Comparison of ENCODE assay signal across 26 cellular contexts in genomic region chr7:46927131-46927810, GRCh38.
"Had no signal": no experiment of that assay in that cellular context is flagged by ENCODE, and none has a peak within 500 bp of the region (broad histone marks: within the 10 kb centered on the region; RNA-seq: fewer than 3 reads in every experiment).

No MANE protein-coding gene starts in this region.

- DNase-seq: activated CD4-positive, alpha-beta memory T cell treated with anti-CD3 and anti-CD28 coated beads, Interleukin-2, amount 10 ng/mL, durations not matched to agents 7 days and 5 days; activated CD4-positive, alpha-beta T cell treated with anti-CD3 and anti-CD28 coated beads, Interleukin-2, amount 10 ng/mL, durations not matched to agents 7 days and 5 days; activated naive CD8-positive, alpha-beta T cell treated with anti-CD3 and anti-CD28 coated beads, Interleukin-2, amount 50 U/mL, for 24 hours; activated T-cell treated with anti-CD3 and anti-CD28 coated beads, Interleukin-2, amount 50 U/mL, for 4 hours; amygdala; dermis blood vessel endothelial cell; effector CD4-positive, alpha-beta T cell; esophagus squamous epithelium; foreskin melanocyte; heart right ventricle; naive thymus-derived CD4-positive, alpha-beta T cell; ovary; right lobe of liver; stimulated activated CD4-positive, alpha-beta T cell treated with anti-CD3 and anti-CD28 coated beads, Interleukin-2, amount 100 ng/mL, for 48 hours; stimulated activated naive CD8-positive, alpha-beta T cell treated with anti-CD3 and anti-CD28 coated beads, Interleukin-15, Interleukin-2, amounts not matched to agents 100 U/mL and 50 U/mL, for 24 hours; T1000; upper lobe of left lung; WERI-Rb-1 had no signal

- H3K4me1 Mint-ChIP-seq: activated CD4-positive, alpha-beta memory T cell treated with anti-CD3 and anti-CD28 coated beads, Interleukin-2, amount 10 ng/mL, durations not matched to agents 7 days and 5 days; activated CD4-positive, alpha-beta T cell treated with anti-CD3 and anti-CD28 coated beads, Interleukin-2, amount 10 ng/mL, durations not matched to agents 7 days and 5 days; activated naive CD4-positive, alpha-beta T cell treated with anti-CD3 and anti-CD28 coated beads, Interleukin-2, amount 50 U/mL, for 24 hours; activated naive CD8-positive, alpha-beta T cell treated with anti-CD3 and anti-CD28 coated beads, Interleukin-2, amount 50 U/mL, for 24 hours; naive thymus-derived CD4-positive, alpha-beta T cell had no signal

- H3K27me3 Mint-ChIP-seq: activated CD4-positive, alpha-beta memory T cell treated with anti-CD3 and anti-CD28 coated beads, Interleukin-2, amount 10 ng/mL, durations not matched to agents 7 days and 5 days; activated CD4-positive, alpha-beta T cell treated with anti-CD3 and anti-CD28 coated beads, Interleukin-2, amount 10 ng/mL, durations not matched to agents 7 days and 5 days; activated naive CD4-positive, alpha-beta T cell treated with anti-CD3 and anti-CD28 coated beads, Interleukin-2, amount 50 U/mL, for 24 hours; activated naive CD8-positive, alpha-beta T cell treated with anti-CD3 and anti-CD28 coated beads, Interleukin-2, amount 50 U/mL, for 24 hours; naive thymus-derived CD4-positive, alpha-beta T cell; progenitor cell of endocrine pancreas had no signal

- H3K27ac Mint-ChIP-seq: activated CD4-positive, alpha-beta memory T cell treated with anti-CD3 and anti-CD28 coated beads, Interleukin-2, amount 10 ng/mL, durations not matched to agents 7 days and 5 days; activated CD4-positive, alpha-beta T cell treated with anti-CD3 and anti-CD28 coated beads, Interleukin-2, amount 10 ng/mL, durations not matched to agents 7 days and 5 days; activated naive CD4-positive, alpha-beta T cell treated with anti-CD3 and anti-CD28 coated beads, Interleukin-2, amount 50 U/mL, for 24 hours; activated naive CD8-positive, alpha-beta T cell treated with anti-CD3 and anti-CD28 coated beads, Interleukin-2, amount 50 U/mL, for 24 hours; activated T-helper 2 cell treated with anti-CD3 and anti-CD28 coated beads, Interferon-gamma antibody, Interleukin-2, Interleukin-4, amounts not matched to agents 10 μg/mL and 5 μg/mL and 100 μg/mL, durations not matched to agents 14 hours and 24 hours and 36 hours; mesothelial cell of epicardium; naive thymus-derived CD4-positive, alpha-beta T cell; progenitor cell of endocrine pancreas had no signal

- H3K9me3 Mint-ChIP-seq: activated CD4-positive, alpha-beta memory T cell treated with anti-CD3 and anti-CD28 coated beads, Interleukin-2, amount 10 ng/mL, durations not matched to agents 7 days and 5 days; activated CD4-positive, alpha-beta T cell treated with anti-CD3 and anti-CD28 coated beads, Interleukin-2, amount 10 ng/mL, durations not matched to agents 7 days and 5 days; activated naive CD4-positive, alpha-beta T cell treated with anti-CD3 and anti-CD28 coated beads, Interleukin-2, amount 50 U/mL, for 24 hours; activated T-cell treated with anti-CD3 and anti-CD28 coated beads, Interleukin-2, amount 50 U/mL, for 4 hours; activated T-helper 2 cell treated with anti-CD3 and anti-CD28 coated beads, Interferon-gamma antibody, Interleukin-2, Interleukin-4, amounts not matched to agents 10 μg/mL and 5 μg/mL and 100 μg/mL, durations not matched to agents 14 hours and 24 hours and 36 hours had no signal

- H3K4me3 ChIP-seq: esophagus squamous epithelium, heart right ventricle, ovary, right lobe of liver, thoracic aorta, upper lobe of left lung, vagina had no signal

- ATAC-seq: activated CD4-positive, CD25-positive, alpha-beta regulatory T cell treated with anti-CD3 and anti-CD28 coated beads, Interleukin-2, amount 50 U/mL, for 24 hours; activated naive CD8-positive, alpha-beta T cell treated with anti-CD3 and anti-CD28 coated beads, Interleukin-2, amount 50 U/mL, for 24 hours; activated T-cell treated with anti-CD3 and anti-CD28 coated beads, Interleukin-2, amount 50 U/mL, for 4 hours; heart right ventricle; naive thymus-derived CD4-positive, alpha-beta T cell; right lobe of liver; stimulated activated naive CD8-positive, alpha-beta T cell treated with anti-CD3 and anti-CD28 coated beads, Interleukin-15, Interleukin-2, amounts not matched to agents 100 U/mL and 50 U/mL, for 24 hours had no signal

- H3K4me3 Mint-ChIP-seq: activated CD4-positive, alpha-beta memory T cell treated with anti-CD3 and anti-CD28 coated beads, Interleukin-2, amount 10 ng/mL, durations not matched to agents 7 days and 5 days; activated CD4-positive, alpha-beta T cell treated with anti-CD3 and anti-CD28 coated beads, Interleukin-2, amount 10 ng/mL, durations not matched to agents 7 days and 5 days; activated naive CD4-positive, alpha-beta T cell treated with anti-CD3 and anti-CD28 coated beads, Interleukin-2, amount 50 U/mL, for 24 hours; activated naive CD8-positive, alpha-beta T cell treated with anti-CD3 and anti-CD28 coated beads, Interleukin-2, amount 50 U/mL, for 24 hours; activated T-cell treated with anti-CD3 and anti-CD28 coated beads, Interleukin-2, amount 50 U/mL, for 4 hours; mesothelial cell of epicardium; naive thymus-derived CD4-positive, alpha-beta T cell had no signal

- H3K27ac ChIP-seq: epithelial cell of prostate, esophagus squamous epithelium, heart right ventricle, ovary, right lobe of liver, thoracic aorta, upper lobe of left lung, vagina, WERI-Rb-1 had no signal

- H3K36me3 Mint-ChIP-seq: activated naive CD4-positive, alpha-beta T cell treated with anti-CD3 and anti-CD28 coated beads, Interleukin-2, amount 50 U/mL, for 24 hours; naive thymus-derived CD4-positive, alpha-beta T cell had no signal
